In genomic region chr10:34981834-34982233, GRCh38 we compare ENCODE assay signal across 7 cellular contexts.
"Had no signal": no experiment of that assay in that cellular context is flagged by ENCODE, and none has a peak within 500 bp of the region (broad histone marks: within the 10 kb centered on the region; RNA-seq: fewer than 3 reads in every experiment).

No MANE protein-coding gene starts in this region.

- FAIRE-seq: H54 had no signal

- H2AFZ ChIP-seq: GM23248 had no signal

- H3K4me3 Mint-ChIP-seq: H9 had no signal

- H3K4me2 ChIP-seq: KMS-11 had no signal

- DNase-seq: GM23248, GOT3, H9, HCEC 1CT, KBM-7 had no signal

- H3K27ac ChIP-seq: GM23248, KMS-11 had no signal

- H3K9ac ChIP-seq: GM23248, KMS-11 had no signal

- H3K4me3 ChIP-seq: GM23248 had no signal
